Comparison of ENCODE assay signal across 1 cellular context in the genomic region with DNA sequence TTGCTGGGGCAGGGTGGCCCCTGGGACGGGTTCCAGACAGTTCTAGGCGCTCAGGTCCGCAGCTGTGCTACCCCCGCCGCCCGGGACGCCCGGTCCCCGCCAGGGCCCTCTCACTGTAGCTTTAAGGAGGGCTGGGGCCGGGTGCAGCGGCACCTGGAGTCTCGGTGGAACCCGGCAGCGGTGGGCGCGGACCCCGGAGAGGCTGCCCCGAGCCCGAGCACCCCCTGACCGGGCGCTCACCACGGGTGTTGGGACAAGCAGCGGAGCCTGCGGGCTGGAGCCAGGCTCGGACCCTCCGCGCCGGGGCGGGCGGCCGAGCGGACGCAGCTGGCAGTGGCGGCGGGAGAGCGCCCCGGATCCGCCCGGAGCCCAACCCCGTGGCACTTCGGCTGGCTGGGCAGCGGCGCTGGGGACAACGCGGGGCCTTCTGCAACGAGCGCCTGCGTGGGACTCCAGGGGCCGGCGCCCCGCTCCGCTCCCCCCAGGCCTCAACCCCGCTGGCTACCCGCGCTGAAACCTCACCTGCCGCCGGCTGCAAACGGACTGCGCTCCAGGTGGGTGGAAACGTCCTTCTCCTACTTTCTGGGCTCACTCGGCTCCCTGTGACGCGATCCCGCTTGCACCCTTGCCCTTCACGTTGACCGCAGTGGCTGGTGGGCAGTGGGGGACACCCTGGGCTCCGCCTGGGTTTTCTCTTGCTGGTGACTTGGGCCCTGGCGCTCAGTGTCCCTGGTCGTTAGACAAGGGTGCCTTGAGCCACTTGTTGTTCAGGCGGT.
TF ChIP-seq lines count a peak whose summit lies in the region.

No MANE protein-coding gene starts in this region.

TF ChIP-seq in IMR-90, 13 proteins besides CTCF, POLR2A, EP300 and RAD21 (continued from another document):
- no peak for TF ChIP-seq MXI1 (IDR thresholded peaks at IDR 0.05; ENCODE audit: borderline replicate concordance, low read depth, low read length)
- no peak for TF ChIP-seq BHLHE40 (IDR thresholded peaks at IDR 0.05; ENCODE audit: low read depth, low read length)
- TF ChIP-seq, protein P1, sequence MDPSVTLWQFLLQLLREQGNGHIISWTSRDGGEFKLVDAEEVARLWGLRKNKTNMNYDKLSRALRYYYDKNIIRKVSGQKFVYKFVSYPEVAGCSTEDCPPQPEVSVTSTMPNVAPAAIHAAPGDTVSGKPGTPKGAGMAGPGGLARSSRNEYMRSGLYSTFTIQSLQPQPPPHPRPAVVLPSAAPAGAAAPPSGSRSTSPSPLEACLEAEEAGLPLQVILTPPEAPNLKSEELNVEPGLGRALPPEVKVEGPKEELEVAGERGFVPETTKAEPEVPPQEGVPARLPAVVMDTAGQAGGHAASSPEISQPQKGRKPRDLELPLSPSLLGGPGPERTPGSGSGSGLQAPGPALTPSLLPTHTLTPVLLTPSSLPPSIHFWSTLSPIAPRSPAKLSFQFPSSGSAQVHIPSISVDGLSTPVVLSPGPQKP (IDR thresholded peaks at IDR 0.05; ENCODE audit: borderline replicate concordance, low read depth, low read length), result no peak
- TF ChIP-seq RCOR1 (IDR thresholded peaks at IDR 0.05; ENCODE audit: insufficient replicate concordance, low read length), result no peak
- TF ChIP-seq FOS (IDR thresholded peaks at IDR 0.05; ENCODE audit: low read depth, low read length), result no peak
- TF ChIP-seq CEBPB (IDR thresholded peaks at IDR 0.05; ENCODE audit: low read depth, low read length), result no peak
